ENCODE assay signal across 6 cellular contexts in the genomic region with DNA sequence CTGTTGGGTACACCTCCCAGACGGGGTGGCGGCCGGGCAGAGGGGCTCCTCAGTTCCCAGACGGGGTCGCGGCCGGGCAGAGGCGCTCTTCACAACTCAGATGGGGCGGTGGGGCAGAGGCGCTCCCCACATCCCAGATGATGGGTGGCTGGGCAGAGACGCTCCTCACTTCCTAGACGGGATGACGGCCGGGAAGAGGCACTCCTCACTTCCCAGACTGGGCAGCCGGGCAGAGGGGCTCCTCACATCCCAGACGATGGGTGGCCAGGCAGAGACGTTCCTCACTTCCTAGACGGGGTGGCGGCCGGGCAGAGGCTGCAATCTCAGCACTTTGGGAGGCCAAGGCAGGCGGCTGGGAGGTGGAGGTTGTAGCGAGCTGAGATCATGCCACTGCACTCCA. TPM values are rescaled to one million over a fixed set of nuclear protein-coding genes. Genes with fewer than 3 reads are reported as not detected.
"Had no signal": no experiment of that assay in that cellular context is flagged by ENCODE, and none has a peak within 500 bp of the region (broad histone marks: within the 10 kb centered on the region; RNA-seq: fewer than 3 reads in every experiment).

No MANE protein-coding gene starts in this region.

RNA-seq across cellular contexts. Expression of gene GPR15LG, which starts 6.8 kb away (rescaled TPM):
- total RNA-seq: GM23338, H1, H9, HepG2, HFFc6, HT1080 had no signal

RNA-seq across cellular contexts. Expression of gene CDHR1, which starts 14.0 kb away (rescaled TPM):
- total RNA-seq: HFFc6, HT1080 had no signal

RNA-seq across cellular contexts. Expression of gene LRIT2, which starts 45.0 kb away (rescaled TPM):
- total RNA-seq: GM23338, H1, H9, HepG2, HFFc6, HT1080 had no signal
